In genomic region chr1:52676249-52676903, GRCh38 we compare ENCODE assay signal across 21 cellular contexts. TPM values are rescaled to one million over a fixed set of nuclear protein-coding genes. Genes with fewer than 3 reads are reported as not detected.
DNase-seq lines count a peak whose midpoint lies in the region; ATAC-seq and TF ChIP-seq lines count a peak whose summit lies in the region.
"Had no signal": no experiment of that assay in that cellular context is flagged by ENCODE, and none has a peak within 500 bp of the region (broad histone marks: within the 10 kb centered on the region; RNA-seq: fewer than 3 reads in every experiment).

No MANE protein-coding gene starts in this region.

- peak overlapping the region; percentile 14 for H3K27ac Mint-ChIP-seq in memory B cell
- H3K27ac Mint-ChIP-seq: activated CD4-positive, alpha-beta T cell treated with anti-CD3 and anti-CD28 coated beads for 36 hours had no signal

- peaks cover 40% of the 10 kb centered on the region for H3K4me1 ChIP-seq in Loucy (ENCODE audit: insufficient read depth, low read length, poor library complexity, severe bottlenecking)
- peaks cover 26 to 30% (median 28%) of the 10 kb centered on the region in 3 donors for H3K4me1 ChIP-seq in skeletal muscle tissue (ENCODE audit: control insufficient read depth in 3 of 3, insufficient read depth in 3 of 3, low read length in 3 of 3)

- H3K27ac ChIP-seq in skeletal muscle tissue (ENCODE audit: low read depth, low read length): peak overlapping the region; percentile 79
- H3K27ac ChIP-seq: epithelial cell of prostate had no signal

- H4K20me1 ChIP-seq in Loucy (ENCODE audit: insufficient read depth, low read length, poor library complexity, severe bottlenecking): no peaks in the 10 kb centered on the region

- peak overlapping the region; percentile 62 for H3K9ac ChIP-seq in Loucy (ENCODE audit: low read depth, low read length, poor library complexity, severe bottlenecking)
- H3K9ac ChIP-seq in skeletal muscle tissue (ENCODE audit: low read depth in 1 of 3, low read length in 3 of 3): peak overlapping the region in 2 of 3 donors; percentile 35 to 49

- H3K79me2 ChIP-seq in Loucy (ENCODE audit: insufficient read depth, low read length): no peaks in the 10 kb centered on the region

- H3K4me3 Mint-ChIP-seq in memory B cell: no peak overlapping the region
- H3K4me3 Mint-ChIP-seq: activated CD4-positive, alpha-beta T cell treated with anti-CD3 and anti-CD28 coated beads for 36 hours; immature natural killer cell had no signal

- H3F3A ChIP-seq in Loucy (ENCODE audit: low read depth): no peaks in the 10 kb centered on the region

- DNase-seq in Right ventricle myocardium superior (peak; percentile 84), memory B cell (ENCODE audit: low spot score in 2 of 2) (no peak), inferior parietal cortex (ENCODE audit: extremely low spot score) (no peak), D341Med (ENCODE audit: low spot score) (no peak), KG1 (lab: John Stamatoyannopoulos, UW) (no peak)
- DNase-seq: activated CD4-positive, alpha-beta T cell treated with anti-CD3 and anti-CD28 coated beads for 36 hours; activated naive CD4-positive, alpha-beta T cell treated with Interleukin-2 at 50 U/mL for 16 hours; H7; immature natural killer cell; NCI-H1694 treated with DMSO at 0.1 percent for 48 hours; SHP77 treated with DMSO at 0.1 percent for 48 hours; T-helper 9 cell had no signal

- intact Hi-C loops in Right ventricle myocardium superior (cut with DNase I): no loop called here

- no peak overlapping the region for H2AFZ ChIP-seq in Loucy (ENCODE audit: low read length)

- no peaks in the 10 kb centered on the region for H3K9me3 ChIP-seq in Loucy (ENCODE audit: insufficient read depth, low read depth, low read length)
- H3K9me3 ChIP-seq in skeletal muscle tissue (ENCODE audit: control insufficient read depth in 3 of 3, low read length in 3 of 3): no peaks in the 10 kb centered on the region

- H3K36me3 ChIP-seq in Loucy (ENCODE audit: insufficient read depth, low read length): no peaks in the 10 kb centered on the region
- H3K36me3 ChIP-seq in skeletal muscle tissue (ENCODE audit: control insufficient read depth in 3 of 3, insufficient read depth in 3 of 3, low read length in 3 of 3): no peaks in the 10 kb centered on the region

- H3K27me3 ChIP-seq in Loucy (ENCODE audit: insufficient read depth, low read length, poor library complexity, severe bottlenecking) (no peaks in the 10 kb centered on the region), skeletal muscle tissue (ENCODE audit: control insufficient read depth in 3 of 3, insufficient read depth in 3 of 3, low read length in 3 of 3) (no peaks in the 10 kb centered on the region)

- no peaks in the 10 kb centered on the region for H3K27me3 Mint-ChIP-seq in memory B cell
- H3K27me3 Mint-ChIP-seq: activated CD4-positive, alpha-beta T cell treated with anti-CD3 and anti-CD28 coated beads for 36 hours had no signal

- H3K4me1 Mint-ChIP-seq in memory B cell: peaks cover 2% of the 10 kb centered on the region

- TF ChIP-seq CTCF in Loucy (conservative IDR thresholded peaks at IDR 0.05; ENCODE audit: low read length): no peak

- H3K4me2 ChIP-seq in Loucy (ENCODE audit: low read depth, low read length, poor library complexity, severe bottlenecking): no peak overlapping the region

- no peaks in the 10 kb centered on the region for H3K9me2 ChIP-seq in Loucy (replicated peaks; ENCODE audit: low read depth, low read length)

- H3K4me3 ChIP-seq in Loucy (ENCODE audit: low read length, poor library complexity, severe bottlenecking): no peak overlapping the region
- H3K4me3 ChIP-seq in skeletal muscle tissue (ENCODE audit: low read length in 3 of 3): no peak overlapping the region

- no peaks in the 10 kb centered on the region for H3K9me3 Mint-ChIP-seq in memory B cell
- H3K9me3 Mint-ChIP-seq: immature natural killer cell had no signal

- ATAC-seq in Right ventricle myocardium superior (ENCODE audit: poor library complexity) (peak; percentile 93), memory B cell (ENCODE audit: low read depth) (no peak), HG03521 (IDR thresholded peaks at IDR 0.05; ENCODE audit: unreplicated experiment) (no peak)
- ATAC-seq: activated CD4-positive, alpha-beta T cell treated with anti-CD3 and anti-CD28 coated beads for 36 hours had no signal

- H3K36me3 Mint-ChIP-seq in memory B cell: peaks cover 13% of the 10 kb centered on the region

RNA-seq across cellular contexts. Expression of gene COA7, which starts 21.8 kb away (rescaled TPM):
- total RNA-seq in Right ventricle myocardium superior: 18.6 TPM
- total RNA-seq in skeletal muscle tissue: 12.0 TPM

RNA-seq across cellular contexts. Expression of gene SHISAL2A, which starts 43.4 kb away (rescaled TPM):
- not detected for total RNA-seq in Right ventricle myocardium superior
- total RNA-seq in skeletal muscle tissue: 0.52 TPM
- total RNA-seq: astrocyte, glomerular endothelial cell, HT-29, NCI-H460, osteocyte had no signal

RNA-seq across cellular contexts. Expression of gene ZYG11B, which starts 49.9 kb away (rescaled TPM):
- total RNA-seq in Right ventricle myocardium superior: 75.0 TPM
- total RNA-seq in skeletal muscle tissue: 51.7 TPM
